Comparison of ENCODE assay signal across 1 cellular context in genomic region chr14:60970146-60970545, GRCh38.
TF ChIP-seq lines count a peak whose summit lies in the region.

No MANE protein-coding gene starts in this region.

TF ChIP-seq in GM12878, 131 proteins besides CTCF, POLR2A, EP300 and RAD21:
- TF ChIP-seq ATF3 (IDR thresholded peaks at IDR 0.05; ENCODE audit: borderline replicate concordance, extremely low read depth, low read depth, low read length) (no peak), BCLAF1 (IDR thresholded peaks at IDR 0.05) (no peak)
